Comparison of ENCODE assay signal across 15 cellular contexts in the genomic region with DNA sequence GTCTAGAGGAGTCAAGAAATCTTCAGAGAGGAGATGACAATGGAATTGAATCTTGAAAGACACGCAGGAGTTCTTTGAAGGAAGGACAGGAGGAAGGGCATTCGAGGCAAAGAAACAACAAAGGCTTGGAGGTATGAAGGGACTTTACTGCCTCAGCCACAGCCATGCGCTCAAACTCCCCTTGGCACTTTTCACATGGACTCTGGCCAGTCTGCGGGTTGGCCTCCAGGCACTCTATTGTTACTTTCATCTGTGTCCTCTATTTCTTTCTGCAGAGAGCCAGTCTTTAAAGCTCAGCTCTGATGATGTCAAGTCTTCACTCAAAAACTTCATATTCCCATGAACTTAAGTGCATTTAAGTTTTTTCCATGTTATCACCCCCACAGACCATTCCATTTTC.
DNase-seq lines count a peak whose midpoint lies in the region; ATAC-seq and TF ChIP-seq lines count a peak whose summit lies in the region.
"Had no signal": no experiment of that assay in that cellular context is flagged by ENCODE, and none has a peak within 500 bp of the region (broad histone marks: within the 10 kb centered on the region; RNA-seq: fewer than 3 reads in every experiment).

No MANE protein-coding gene starts in this region.

- no peak for DNase-seq in HCT116 (ENCODE audit: low read depth, low spot score)
- peak; percentile 15 for DNase-seq in RPMI7951 (ENCODE audit: low read depth)
- peak; percentile 16 for DNase-seq in globus pallidus (ENCODE audit: low spot score)
- no peak for DNase-seq in gastrocnemius medialis
- no peak for DNase-seq in stimulated activated CD4-positive, alpha-beta T cell treated with anti-CD3 and anti-CD28 coated beads, Interleukin-1b, Interleukin-23, amount 100 ng/mL, for 48 hours
- DNase-seq in NCI-H1105 (lab: John Stamatoyannopoulos, UW), result no peak
- DNase-seq: ACHN; Caco-2; CD4-positive, alpha-beta T cell; GDM1 had no signal

- no peak for ATAC-seq in HCT116
- no peak for ATAC-seq in gastrocnemius medialis
- no peak for ATAC-seq in GM19455 (IDR thresholded peaks at IDR 0.05; ENCODE audit: unreplicated experiment)

- H3K27me3 ChIP-seq in HCT116 (ENCODE audit: insufficient read depth, low read length) (no peaks in the 10 kb centered on the region), gastrocnemius medialis (no peaks in the 10 kb centered on the region)

- TF ChIP-seq POLR2A in HCT116 (IDR thresholded peaks at IDR 0.05; ENCODE audit: borderline replicate concordance, extremely low read depth, insufficient read depth, insufficient read length), result no peak
- TF ChIP-seq POLR2A in gastrocnemius medialis (IDR thresholded peaks at IDR 0.05), result no peak

- BruUV-seq in HCT116 (replicated peaks; lab: Mats Ljungman, UMichigan), result TSS peak; percentile 18

- H3K9me3 ChIP-seq in HCT116 (ENCODE audit: control insufficient read depth in 1 of 2, insufficient read depth in 1 of 2, low read depth in 1 of 2, low read length in 2 of 2) (no peaks in the 10 kb centered on the region), gastrocnemius medialis (no peaks in the 10 kb centered on the region)
- H3K9me3 ChIP-seq: Caco-2, HAP-1 had no signal

- no peak for TF ChIP-seq CTCF in HCT116 (IDR thresholded peaks at IDR 0.05 in 2 of 3, conservative IDR thresholded peaks at IDR 0.05 in 1 of 3; ENCODE audit: borderline replicate concordance in 1 of 3, insufficient read depth in 1 of 3, low read depth in 2 of 3, low read length in 2 of 3)
- no peak for TF ChIP-seq CTCF in gastrocnemius medialis (IDR thresholded peaks at IDR 0.05 in 4 of 5, conservative IDR thresholded peaks at IDR 0.05 in 1 of 5)

- H3K4me2 ChIP-seq in HCT116 (ENCODE audit: low read length), result no peak overlapping the region

- peaks cover 11 to 34% of the 10 kb centered on the region in 2 experiments; a peak in 2 of 4 replicates for H3K36me3 ChIP-seq in HCT116 (ENCODE audit: control insufficient read depth in 1 of 2, insufficient read depth in 2 of 2, low read length in 2 of 2)
- H3K36me3 ChIP-seq in gastrocnemius medialis, result peaks cover 0 to 67% of the 10 kb centered on the region in 2 donors

- POLR2A ChIA-PET in HCT116 (lab: Charles Lee), result no interaction called here

- H2AFZ ChIP-seq in HCT116 (ENCODE audit: low read depth, low read length, poor library complexity, severe bottlenecking), result no peak overlapping the region
- H2AFZ ChIP-seq: GM23248 had no signal

- H3K27ac ChIP-seq in HCT116 (ENCODE audit: low read depth, low read length) (no peak overlapping the region), gastrocnemius medialis (peak overlapping the region in 3 of 4 donors; percentile 2 to 17 (median 8))
- H3K27ac ChIP-seq: C4-2B, GM23248, HL-60 had no signal

- CTCF ChIA-PET in HCT116 (lab: Charles Lee), result no interaction called here

- no peak overlapping the region for H3K4me3 ChIP-seq in HCT116 (replicated peaks in 1 of 2; ENCODE audit: low read depth in 1 of 2, low read length in 2 of 2)
- H3K4me3 ChIP-seq in gastrocnemius medialis, result no peak overlapping the region
- H3K4me3 ChIP-seq: GM23248, HAP-1 had no signal

- no peaks in the 10 kb centered on the region for H4K20me1 ChIP-seq in HCT116 (ENCODE audit: insufficient read depth)

- intact Hi-C loops in HCT116 (cut with micrococcal nuclease), result loop anchor here (5.0 kb wide), 2 partner anchors 278 to 368 kb away; partner anchors contain the start of gene VWA3B
- intact Hi-C loops in gastrocnemius medialis (cut with DNase I; ENCODE audit: low total_unique reads), result loop anchor here (5.0 to 10.0 kb wide), 2 partner anchors 186 to 228 kb away; partner anchors contain the start of gene TMEM131

- H3K79me2 ChIP-seq in HCT116 (ENCODE audit: insufficient read depth, low read length), result no peaks in the 10 kb centered on the region

- TF ChIP-seq RAD21 in HCT116 (IDR thresholded peaks at IDR 0.05; ENCODE audit: low read depth), result no peak

- H3K9me2 ChIP-seq in HCT116 (ENCODE audit: insufficient read depth), result no peaks in the 10 kb centered on the region

- no peak overlapping the region for H3K9ac ChIP-seq in HCT116 (ENCODE audit: low read length)
- H3K9ac ChIP-seq: GM23248 had no signal

- in situ Hi-C loops in gastrocnemius medialis (cut with MboI; ENCODE audit: low sequenced_read_pairs in 4 of 4), result loop anchor here (10.0 to 25.0 kb wide), 3 partner anchors 378 to 576 kb away; no protein-coding TSS in a partner anchor

- RAD21 ChIA-PET in HCT116 (lab: Charles Lee; ENCODE audit: low non-redundant PET in 1 of 2, low total read pairs in 2 of 2, uncharacterized antibody in 2 of 2, unreplicated experiment in 2 of 2), result no interaction called here

- H3K4me1 ChIP-seq in HCT116 (ENCODE audit: control insufficient read depth in 1 of 2, insufficient read depth in 2 of 2, low read length in 2 of 2), result peaks cover 0 to 9% of the 10 kb centered on the region in 2 experiments; a peak in 1 of 4 replicates
- peaks cover 8 to 15% of the 10 kb centered on the region in 2 donors for H3K4me1 ChIP-seq in gastrocnemius medialis
- H3K4me1 ChIP-seq: Caco-2 had no signal

TF ChIP-seq in HCT116, 20 proteins besides CTCF, POLR2A, EP300 and RAD21:
- TF ChIP-seq ZFX (IDR thresholded peaks at IDR 0.05) (no peak), TCF7L2 (IDR thresholded peaks at IDR 0.05; ENCODE audit: borderline replicate concordance, extremely low read depth, insufficient read depth, insufficient read length) (no peak), SRF (IDR thresholded peaks at IDR 0.05; ENCODE audit: low read depth) (no peak), ELF1 (IDR thresholded peaks at IDR 0.05; ENCODE audit: borderline replicate concordance, low read depth) (no peak), ZBTB33 (IDR thresholded peaks at IDR 0.05; ENCODE audit: extremely low read depth, insufficient replicate concordance, low read length) (no peak), EGR1 (IDR thresholded peaks at IDR 0.05; ENCODE audit: low read depth) (no peak)

Comparison
In these comparisons a context has a peak if more than half of its experiments do, and no peak if none do; other contexts are left out.
1. DNase-seq: peak in RPMI7951 (single experiment) and globus pallidus (single experiment); none in HCT116 (single experiment), gastrocnemius medialis (0 of 2), stimulated activated CD4-positive, alpha-beta T cell treated with anti-CD3 and anti-CD28 coated beads, Interleukin-1b, Interleukin-23, amount 100 ng/mL, for 48 hours (single experiment) and NCI-H1105 (single experiment).